1 cellular context compared by ENCODE assay signal in genomic region chr16:86545927-86546637, GRCh38.
TF ChIP-seq lines count a peak whose summit lies in the region.

No MANE protein-coding gene starts in this region.

TF ChIP-seq in IMR-90, 13 proteins besides CTCF, POLR2A, EP300 and RAD21 (continued from another document):
- no peak for TF ChIP-seq RFX5 (IDR thresholded peaks at IDR 0.05; ENCODE audit: low read depth, low read length)
